9 cellular contexts compared by ENCODE assay signal in the genomic region with DNA sequence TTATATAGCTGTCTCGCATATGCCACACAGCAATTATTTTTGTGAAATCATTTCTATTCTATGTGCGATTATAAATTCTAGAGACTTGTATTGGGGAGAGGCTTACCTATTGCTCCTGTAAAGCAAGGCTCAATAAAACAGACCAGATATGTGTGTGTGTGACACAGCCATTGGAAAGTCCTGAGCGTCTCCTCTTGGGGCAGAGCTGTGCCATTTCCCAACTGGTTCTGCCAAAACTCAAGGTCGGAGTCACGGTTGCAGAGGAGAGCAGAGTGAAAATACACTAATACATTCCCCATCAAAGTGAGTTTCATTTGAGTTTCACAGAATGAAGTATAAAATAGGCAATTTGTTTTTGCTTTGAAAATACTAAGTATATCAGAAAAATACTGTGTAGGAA.
"Had no signal": no experiment of that assay in that cellular context is flagged by ENCODE, and none has a peak within 500 bp of the region (broad histone marks: within the 10 kb centered on the region; RNA-seq: fewer than 3 reads in every experiment).

No MANE protein-coding gene starts in this region.

- H3K4me2 ChIP-seq: KMS-11 had no signal

- H3K4me3 Mint-ChIP-seq: H9, IgD-negative memory B cell had no signal

- H3K36me3 Mint-ChIP-seq: IgD-negative memory B cell had no signal

- DNase-seq: GOT3, H9, HCEC 1CT, Karpas-422, KBM-7 had no signal

- H3K9ac ChIP-seq: KMS-11 had no signal

- H3K27ac Mint-ChIP-seq: H9, IgD-negative memory B cell had no signal

- H3K27me3 Mint-ChIP-seq: IgD-negative memory B cell had no signal

- H3K9me3 Mint-ChIP-seq: H9 had no signal

- FAIRE-seq: H54, HTR-8/SVneo had no signal

- H3K4me1 Mint-ChIP-seq: H9, IgD-negative memory B cell had no signal

- H3K27ac ChIP-seq: KMS-11 had no signal
